In the genomic region with DNA sequence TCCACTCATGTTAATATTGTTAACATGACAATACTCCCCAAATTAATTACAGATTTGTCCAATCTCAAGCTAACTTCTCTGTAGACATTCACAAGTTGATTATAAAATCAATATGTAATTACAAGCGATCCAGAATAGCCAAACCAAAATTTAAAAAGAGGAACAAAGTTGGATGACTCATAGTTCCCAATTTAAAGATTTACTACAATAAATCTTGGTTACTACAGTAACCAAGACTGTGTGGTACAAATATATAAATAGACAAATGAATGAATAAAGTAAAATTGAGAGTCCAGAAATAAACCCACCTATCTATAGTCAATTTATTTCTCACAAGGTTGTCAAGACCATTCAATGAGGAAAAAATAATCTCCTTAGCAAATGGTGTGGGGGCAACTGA, we compare ENCODE assay signal across 29 cellular contexts. TPM values are rescaled to one million over a fixed set of nuclear protein-coding genes. Genes with fewer than 3 reads are reported as not detected.
DNase-seq lines count a peak whose midpoint lies in the region; ATAC-seq and TF ChIP-seq lines count a peak whose summit lies in the region.
"Had no signal": no experiment of that assay in that cellular context is flagged by ENCODE, and none has a peak within 500 bp of the region (broad histone marks: within the 10 kb centered on the region; RNA-seq: fewer than 3 reads in every experiment).

No MANE protein-coding gene starts in this region.

- no peaks in the 10 kb centered on the region; the same call in 1 of the 2 replicates for H3K27me3 ChIP-seq in BE2C
- H3K27me3 ChIP-seq: ascending aorta, ovary had no signal

- H3K4me3 ChIP-seq in BE2C (ENCODE audit: low read depth, low read length) = no peak overlapping the region
- H3K4me3 ChIP-seq: ascending aorta, GM23248, ovary, skin epidermis had no signal

- no peak for TF ChIP-seq CTCF in BE2C (IDR thresholded peaks at IDR 0.05; ENCODE audit: low read depth, low read length)

- H3K36me3 Mint-ChIP-seq in naive B cell = peaks cover 7 to 8% of the 10 kb centered on the region in 2 donors
- H3K36me3 Mint-ChIP-seq: immature natural killer cell had no signal

- no peaks in the 10 kb centered on the region for H3K4me1 ChIP-seq in BE2C
- H3K4me1 ChIP-seq: ascending aorta had no signal

- peaks cover 4 to 16% (median 11%) of the 10 kb centered on the region in 3 donors for H3K27me3 Mint-ChIP-seq in naive B cell

- H3K27ac Mint-ChIP-seq in naive B cell = peak overlapping the region in 5 of 6 donors; percentile 15 to 85 (median 40)
- H3K27ac Mint-ChIP-seq: activated T-cell treated with anti-CD3 and anti-CD28 coated beads, Interleukin-2, amount 50 U/mL, for 72 hours; T-helper 1 cell treated with Interleukin-12 subunit alpha and Interleukin-12 subunit beta and Interleukin-4 antibody, amounts not matched to agents 30 μg/mL and 1 μg/mL, for 36 hours had no signal

- no peaks in the 10 kb centered on the region for H3K36me3 ChIP-seq in BE2C
- H3K36me3 ChIP-seq: ascending aorta, ovary had no signal

- DNase-seq in CD1c-positive myeloid dendritic cell (ENCODE audit: extremely low spot score) (peak; percentile 78), MV-4-11 (lab: John Stamatoyannopoulos, UW) (peak; percentile 86), SIG-M5 (lab: John Stamatoyannopoulos, UW) (peak; percentile 73), naive B cell (peak; percentile 31), NCI-H1417 (lab: John Stamatoyannopoulos, UW) (no peak), BE2C (no peak)
- no peak for DNase-seq in effector CD4-positive, alpha-beta T cell
- DNase-seq: activated CD4-positive, alpha-beta T cell treated with anti-CD3 and anti-CD28 coated beads, Interleukin-2, amount 50 U/mL, for 48 hours; activated CD4-positive, CD25-positive, alpha-beta regulatory T cell treated with anti-CD3 and anti-CD28 coated beads, Interleukin-2, amount 50 U/mL, for 72 hours; activated T-cell treated with anti-CD3 and anti-CD28 coated beads, Interleukin-2, amount 50 U/mL, for 72 hours; COR-L47; DMS79; GDM1; GM23248; immature natural killer cell; IMR-90; left cardiac atrium; mammary epithelial cell; NCI-H146; NCI-H2107; ovary; stimulated activated naive CD4-positive, alpha-beta T cell treated with Interleukin-2 at 50 U/mL for 16 hours had no signal

- H3K4me3 Mint-ChIP-seq in naive B cell = peak overlapping the region in 2 of 8 donors; percentile 11 to 22
- H3K4me3 Mint-ChIP-seq: activated T-cell treated with anti-CD3 and anti-CD28 coated beads, Interleukin-2, amount 50 U/mL, for 72 hours; immature natural killer cell; neural crest cell; T-helper 1 cell treated with Interleukin-12 subunit alpha and Interleukin-12 subunit beta and Interleukin-4 antibody, amounts not matched to agents 30 μg/mL and 1 μg/mL, for 36 hours had no signal

- no peaks in the 10 kb centered on the region for H3K9me3 ChIP-seq in BE2C
- H3K9me3 ChIP-seq: ovary had no signal

- H3K4me1 Mint-ChIP-seq in naive B cell = peaks cover 17 to 33% (median 26%) of the 10 kb centered on the region in 3 donors
- H3K4me1 Mint-ChIP-seq: neural crest cell had no signal

- ATAC-seq in naive B cell (ENCODE audit: low read depth in 2 of 2) (peak; percentile 73 to 77), HG03025 (IDR thresholded peaks at IDR 0.05; ENCODE audit: low FRiP score, unreplicated experiment) (no peak)
- ATAC-seq: activated T-cell treated with anti-CD3 and anti-CD28 coated beads, Interleukin-2, amount 50 U/mL, for 72 hours; left cardiac atrium had no signal

- H3K9me3 Mint-ChIP-seq in naive B cell = peaks cover 7 to 20% (median 11%) of the 10 kb centered on the region in 7 donors

RNA-seq across cellular contexts. Expression of gene KRTAP10-4, which starts 7.1 kb away (rescaled TPM):
- not detected for polyA plus RNA-seq in naive B cell (ENCODE audit: low read depth in 6 of 6)
- polyA plus RNA-seq in BE2C (2012; ENCODE audit: insufficient read depth, insufficient read length, low read depth) = not detected
- polyA plus RNA-seq: BJ, GM23248, immature natural killer cell, IMR-90, mammary epithelial cell, ovary, urinary bladder had no signal

RNA-seq across cellular contexts. Expression of gene KRTAP10-3, which starts 7.8 kb away (rescaled TPM):
- polyA plus RNA-seq in naive B cell (ENCODE audit: low read depth in 6 of 6) = not detected
- not detected for polyA plus RNA-seq in BE2C (2012; ENCODE audit: insufficient read depth, insufficient read length, low read depth)
- polyA plus RNA-seq: BJ, GM23248, immature natural killer cell, IMR-90, mammary epithelial cell, ovary, urinary bladder had no signal

RNA-seq across cellular contexts. Expression of gene KRTAP10-5, which starts 14.0 kb away (rescaled TPM):
- not detected for polyA plus RNA-seq in naive B cell (ENCODE audit: low read depth in 6 of 6)
- not detected for polyA plus RNA-seq in BE2C (2012; ENCODE audit: insufficient read depth, insufficient read length, low read depth)
- polyA plus RNA-seq: BJ, GM23248, immature natural killer cell, IMR-90, mammary epithelial cell, ovary, urinary bladder had no signal

RNA-seq across cellular contexts. Expression of gene KRTAP10-2, which starts 15.1 kb away (rescaled TPM):
- not detected for polyA plus RNA-seq in naive B cell (ENCODE audit: low read depth in 6 of 6)
- not detected for polyA plus RNA-seq in BE2C (2012; ENCODE audit: insufficient read depth, insufficient read length, low read depth)
- polyA plus RNA-seq: BJ, GM23248, immature natural killer cell, IMR-90, mammary epithelial cell, ovary, urinary bladder had no signal

RNA-seq across cellular contexts. Expression of gene KRTAP10-6, which starts 25.9 kb away (rescaled TPM):
- polyA plus RNA-seq in naive B cell (ENCODE audit: low read depth in 6 of 6) = not detected
- polyA plus RNA-seq in BE2C (2012; ENCODE audit: insufficient read depth, insufficient read length, low read depth) = not detected
- polyA plus RNA-seq: BJ, GM23248, immature natural killer cell, IMR-90, mammary epithelial cell, ovary, urinary bladder had no signal

Comparison
In these comparisons a context has a peak if more than half of its experiments do, and no peak if none do; other contexts are left out.
1. DNase-seq: peak in CD1c-positive myeloid dendritic cell (single experiment), MV-4-11 (single experiment), SIG-M5 (single experiment) and naive B cell (single experiment); none in NCI-H1417 (0 of 3), effector CD4-positive, alpha-beta T cell (single experiment) and BE2C (single experiment).